Comparison of ENCODE assay signal across 23 cellular contexts in genomic region chr1:245404527-245404926, GRCh38.
DNase-seq lines count a peak whose midpoint lies in the region; ATAC-seq and FAIRE-seq lines count a peak whose summit lies in the region.
"Had no signal": no experiment of that assay in that cellular context is flagged by ENCODE, and none has a peak within 500 bp of the region (broad histone marks: within the 10 kb centered on the region; RNA-seq: fewer than 3 reads in every experiment).

No MANE protein-coding gene starts in this region.

- H3K4me1 Mint-ChIP-seq in activated CD8-positive, alpha-beta memory T cell treated with anti-CD3 and anti-CD28 coated beads, Interleukin-2, amount 10 ng/mL, durations not matched to agents 7 days and 5 days, result no peaks in the 10 kb centered on the region
- H3K4me1 Mint-ChIP-seq: CD8-positive, alpha-beta memory T cell had no signal

- no peak for FAIRE-seq in small intestine (lab: Jason Lieb, UNC)
- FAIRE-seq: A204.1, GM12891, GM18507, K562 had no signal

- CTCF ChIA-PET in activated CD8-positive, alpha-beta memory T cell treated with anti-CD3 and anti-CD28 coated beads, Interleukin-2, amount 10 ng/mL, durations not matched to agents 7 days and 5 days (lab: Charles Lee), result no interaction called here

- H3K27me3 Mint-ChIP-seq in activated CD8-positive, alpha-beta memory T cell treated with anti-CD3 and anti-CD28 coated beads, Interleukin-2, amount 10 ng/mL, durations not matched to agents 7 days and 5 days, result no peaks in the 10 kb centered on the region

- DNase-seq in NCI-H1436 (lab: John Stamatoyannopoulos, UW) (peak; percentile 31), NCI-H1436 treated with DMSO at 0.1 percent for 48 hours (lab: John Stamatoyannopoulos, UW) (no peak), NCI-H146 (lab: John Stamatoyannopoulos, UW) (peak; percentile 81), NCI-H526 (lab: John Stamatoyannopoulos, UW) (peak; percentile 31 to 50), left kidney (ENCODE audit: low read depth, low spot score) (peak; percentile 71), NK-92 (lab: John Stamatoyannopoulos, UW; ENCODE audit: unreplicated experiment) (no peak), small intestine (no peak)
- no peak for DNase-seq in activated CD8-positive, alpha-beta memory T cell treated with anti-CD3 and anti-CD28 coated beads, Interleukin-2, amount 10 ng/mL, durations not matched to agents 7 days and 5 days
- DNase-seq: CD8-positive, alpha-beta memory T cell; GF-D8; GOT3; MV-4-11; NCI-H187; NCI-H226; OCI-M1; SHP77 treated with DMSO at 0.1 percent for 48 hours; T-helper 1 cell had no signal

- 79 to 95% (median 81%) methylated on average over 1 of the region's 1 CpG for WGBS in small intestine, 3 donors

- no peak for ATAC-seq in activated CD8-positive, alpha-beta memory T cell treated with anti-CD3 and anti-CD28 coated beads, Interleukin-2, amount 10 ng/mL, durations not matched to agents 7 days and 5 days
- ATAC-seq: K562, SK-N-SH treated with all-trans-retinoic acid at 6 μM for 48 hours had no signal

- H3K27ac ChIP-seq in small intestine (ENCODE audit: low read depth in 1 of 2, low read length in 1 of 2), result no peak overlapping the region
- H3K27ac ChIP-seq: BLaER1 had no signal

- H3K9me3 Mint-ChIP-seq in activated CD8-positive, alpha-beta memory T cell treated with anti-CD3 and anti-CD28 coated beads, Interleukin-2, amount 10 ng/mL, durations not matched to agents 7 days and 5 days (ENCODE audit: low read depth), result no peaks in the 10 kb centered on the region

- no peak overlapping the region for H3K27ac Mint-ChIP-seq in activated CD8-positive, alpha-beta memory T cell treated with anti-CD3 and anti-CD28 coated beads, Interleukin-2, amount 10 ng/mL, durations not matched to agents 7 days and 5 days
- H3K27ac Mint-ChIP-seq: CD8-positive, alpha-beta memory T cell had no signal

- no peaks in the 10 kb centered on the region for H3K36me3 ChIP-seq in small intestine (ENCODE audit: control insufficient read depth in 2 of 2, insufficient read depth in 2 of 2, low read length in 2 of 2)
- H3K36me3 ChIP-seq: BLaER1 had no signal

- no peak overlapping the region for H3K4me3 ChIP-seq in small intestine (ENCODE audit: low read depth in 1 of 2, low read length in 2 of 2)
- H3K4me3 ChIP-seq: BLaER1, K562 had no signal

- H3K4me1 ChIP-seq in small intestine (ENCODE audit: control insufficient read depth in 2 of 2, insufficient read depth in 1 of 2, low read depth in 1 of 2, low read length in 1 of 2), result peaks cover 0 to 3% of the 10 kb centered on the region in 2 donors
- H3K4me1 ChIP-seq: BLaER1 had no signal

- H3K36me3 Mint-ChIP-seq in activated CD8-positive, alpha-beta memory T cell treated with anti-CD3 and anti-CD28 coated beads, Interleukin-2, amount 10 ng/mL, durations not matched to agents 7 days and 5 days, result no peaks in the 10 kb centered on the region
- H3K36me3 Mint-ChIP-seq: CD8-positive, alpha-beta memory T cell had no signal

- H3K27me3 ChIP-seq in small intestine (ENCODE audit: control insufficient read depth in 2 of 2, insufficient read depth in 2 of 2, low read length in 2 of 2), result peaks cover 0 to 2% of the 10 kb centered on the region in 2 donors
- H3K27me3 ChIP-seq: BLaER1 had no signal

- no peaks in the 10 kb centered on the region for H3K9me3 ChIP-seq in small intestine (ENCODE audit: control insufficient read depth, low read depth)
- H3K9me3 ChIP-seq: BLaER1 had no signal

- no peak overlapping the region for H3K4me3 Mint-ChIP-seq in activated CD8-positive, alpha-beta memory T cell treated with anti-CD3 and anti-CD28 coated beads, Interleukin-2, amount 10 ng/mL, durations not matched to agents 7 days and 5 days
- H3K4me3 Mint-ChIP-seq: CD8-positive, alpha-beta memory T cell had no signal

Comparison
In these comparisons a context has a peak if more than half of its experiments do, and no peak if none do; other contexts are left out.
1. DNase-seq: peak in NCI-H1436 (single experiment), NCI-H146 (single experiment), NCI-H526 (2 of 2) and left kidney (single experiment); none in NCI-H1436 treated with DMSO at 0.1 percent for 48 hours (single experiment), NK-92 (single experiment), activated CD8-positive, alpha-beta memory T cell treated with anti-CD3 and anti-CD28 coated beads, Interleukin-2, amount 10 ng/mL, durations not matched to agents 7 days and 5 days (single experiment) and small intestine (single experiment).